In genomic region chr11:129373489-129373953, GRCh38 we compare ENCODE assay signal across 11 cellular contexts. TPM values are rescaled to one million over a fixed set of nuclear protein-coding genes. Genes with fewer than 3 reads are reported as not detected.
DNase-seq lines count a peak whose midpoint lies in the region; ATAC-seq, FAIRE-seq and TF ChIP-seq lines count a peak whose summit lies in the region.
"Had no signal": no experiment of that assay in that cellular context is flagged by ENCODE, and none has a peak within 500 bp of the region (broad histone marks: within the 10 kb centered on the region; RNA-seq: fewer than 3 reads in every experiment).

No MANE protein-coding gene starts in this region.

- no peak overlapping the region for H3K27ac ChIP-seq in A549
- no peak overlapping the region for H3K27ac ChIP-seq in effector memory CD4-positive, alpha-beta T cell (ENCODE audit: insufficient read depth, low read length, poor library complexity, severe bottlenecking)
- H3K27ac ChIP-seq: prostate gland, testis had no signal

- no peak for TF ChIP-seq POLR2A in A549 (IDR thresholded peaks at IDR 0.05; ENCODE audit: low read length)

- no peak for FAIRE-seq in A549 (lab: Jason Lieb, UNC)

- no peak overlapping the region for H3K27ac Mint-ChIP-seq in naive B cell

- H3K4me3 ChIP-seq in A549 (peak overlapping the region; percentile 42), H7 (ENCODE audit: insufficient read depth, low read depth, low read length) (peak overlapping the region; percentile 30)
- peak overlapping the region; percentile 12 for H3K4me3 ChIP-seq in effector memory CD4-positive, alpha-beta T cell (ENCODE audit: insufficient read depth, low read depth, low read length, poor library complexity, severe bottlenecking)
- H3K4me3 ChIP-seq: prostate gland had no signal

- TF ChIP-seq CTCF in A549 (IDR thresholded peaks at IDR 0.05) = no peak

- H3K4me2 ChIP-seq in A549 = peak overlapping the region; percentile 86

- no peaks in the 10 kb centered on the region for H3K36me3 ChIP-seq in H7 (replicated peaks; ENCODE audit: control insufficient read depth, insufficient read depth, low read length)
- H3K36me3 ChIP-seq in effector memory CD4-positive, alpha-beta T cell (ENCODE audit: control insufficient read depth, insufficient read depth, low read length) = no peaks in the 10 kb centered on the region
- H3K36me3 ChIP-seq: prostate gland had no signal

- H3K4me3 Mint-ChIP-seq in naive B cell = peak overlapping the region in 6 of 8 donors; percentile 59 to 82 (median 71)

- 9% methylated on average over 16 of the region's 24 CpGs for WGBS in A549 (ENCODE audit: missing lambda C conversion rate)

- peaks cover 18% of the 10 kb centered on the region; the same call in 2 of the 3 replicates for H3K4me1 ChIP-seq in A549
- peaks cover 13% of the 10 kb centered on the region for H3K4me1 ChIP-seq in effector memory CD4-positive, alpha-beta T cell (ENCODE audit: control insufficient read depth, insufficient read depth, low read length, poor library complexity, severe bottlenecking)

- CTCF ChIA-PET in A549 (lab: Yijun Ruan, JAX) = interaction anchor here (0.7 to 1.3 kb wide), 6 partner anchors 9 to 514 kb away, joined by 3 to 5 read pairs (median 4); no protein-coding TSS in a partner anchor

- H3K27me3 Mint-ChIP-seq in naive B cell = peaks cover 61 to 92% (median 89%) of the 10 kb centered on the region in 3 donors

- H3K9me3 Mint-ChIP-seq in naive B cell = no peaks in the 10 kb centered on the region

- H3K9me3 ChIP-seq in A549 = no peaks in the 10 kb centered on the region
- H3K9me3 ChIP-seq in effector memory CD4-positive, alpha-beta T cell (ENCODE audit: control insufficient read depth, low read length) = no peaks in the 10 kb centered on the region
- H3K9me3 ChIP-seq: prostate gland, testis had no signal

- DNase-seq in A549 (ENCODE audit: low read depth in 1 of 2, low spot score in 1 of 2) = no peak
- no peak for DNase-seq in H7
- DNase-seq in effector memory CD4-positive, alpha-beta T cell = no peak
- no peak for DNase-seq in naive B cell
- DNase-seq in COR-L47 (lab: John Stamatoyannopoulos, UW) = no peak
- DNase-seq in activated effector memory CD4-positive, alpha-beta T cell treated with anti-CD3 and anti-CD28 coated beads, Interleukin-2, amount 50 U/mL, for 16 hours = no peak
- no peak for DNase-seq in NCI-H526 treated with DMSO at 0.1 percent for 48 hours (lab: John Stamatoyannopoulos, UW)
- DNase-seq: KBM-7, testis had no signal

- TF ChIP-seq EP300 in A549 (IDR thresholded peaks at IDR 0.05) = no peak

- no peak; a peak in 1 of 6 replicates for ATAC-seq in A549
- no peak for ATAC-seq in naive B cell (ENCODE audit: low read depth in 2 of 2)
- no peak for ATAC-seq in GM18511 (IDR thresholded peaks at IDR 0.05; ENCODE audit: unreplicated experiment)

- POLR2A ChIA-PET in A549 (lab: Yijun Ruan, JAX) = no interaction called here

- TF ChIP-seq RAD21 in A549 (conservative IDR thresholded peaks at IDR 0.05 in 1 of 2, IDR thresholded peaks at IDR 0.05 in 1 of 2) = no peak

- peaks cover 22 to 39% (median 36%) of the 10 kb centered on the region in 3 donors for H3K4me1 Mint-ChIP-seq in naive B cell

- H3K36me3 Mint-ChIP-seq in naive B cell = peaks cover 0 to 13% of the 10 kb centered on the region in 2 donors

- H3K27me3 ChIP-seq in H7 (ENCODE audit: control insufficient read depth, insufficient read depth, low read length) = peaks cover 84% of the 10 kb centered on the region
- peaks cover 9% of the 10 kb centered on the region for H3K27me3 ChIP-seq in effector memory CD4-positive, alpha-beta T cell (replicated peaks; ENCODE audit: control insufficient read depth, insufficient read depth, low read length, poor library complexity, severe bottlenecking)
- H3K27me3 ChIP-seq: testis had no signal

TF ChIP-seq in A549, 52 proteins besides CTCF, POLR2A, EP300 and RAD21:
- TF ChIP-seq FOSB (CRISPR knock-in tag; IDR thresholded peaks at IDR 0.05) (no peak), CHD4 (IDR thresholded peaks at IDR 0.05; ENCODE audit: borderline replicate concordance) (no peak), CEBPB (IDR thresholded peaks at IDR 0.05) (no peak), GATA3 (IDR thresholded peaks at IDR 0.05; ENCODE audit: borderline replicate concordance) (no peak)

RNA-seq across cellular contexts. Expression of gene BARX2, which starts 2.1 kb away (rescaled TPM):
- polyA plus RNA-seq in A549 (2011; rRNA removed) (not detected in 2 replicates), A549 (2017; fragmentation: RNase III; extraction: RNeasy Plus Mini Kit Qiagen cat#74134 plus additional on column Dnase treatment) (not detected in 3 replicates), naive B cell (ENCODE audit: low read depth in 6 of 6) (not detected)
- polyA plus RNA-seq in A549 (2012; cell fraction: cytosol; rRNA removed) = not detected in 2 replicates
- polyA plus RNA-seq in A549 (2012; cell fraction: nucleus; rRNA removed) = not detected in 2 replicates
- polyA minus RNA-seq in A549 (2011; rRNA and poly(A)+ RNA removed) = not detected in 2 replicates
- not detected in 2 replicates for total RNA-seq in H7 (2014; rRNA removed; shearing (Covaris generic))
